2 cellular contexts compared by ENCODE assay signal in the genomic region with DNA sequence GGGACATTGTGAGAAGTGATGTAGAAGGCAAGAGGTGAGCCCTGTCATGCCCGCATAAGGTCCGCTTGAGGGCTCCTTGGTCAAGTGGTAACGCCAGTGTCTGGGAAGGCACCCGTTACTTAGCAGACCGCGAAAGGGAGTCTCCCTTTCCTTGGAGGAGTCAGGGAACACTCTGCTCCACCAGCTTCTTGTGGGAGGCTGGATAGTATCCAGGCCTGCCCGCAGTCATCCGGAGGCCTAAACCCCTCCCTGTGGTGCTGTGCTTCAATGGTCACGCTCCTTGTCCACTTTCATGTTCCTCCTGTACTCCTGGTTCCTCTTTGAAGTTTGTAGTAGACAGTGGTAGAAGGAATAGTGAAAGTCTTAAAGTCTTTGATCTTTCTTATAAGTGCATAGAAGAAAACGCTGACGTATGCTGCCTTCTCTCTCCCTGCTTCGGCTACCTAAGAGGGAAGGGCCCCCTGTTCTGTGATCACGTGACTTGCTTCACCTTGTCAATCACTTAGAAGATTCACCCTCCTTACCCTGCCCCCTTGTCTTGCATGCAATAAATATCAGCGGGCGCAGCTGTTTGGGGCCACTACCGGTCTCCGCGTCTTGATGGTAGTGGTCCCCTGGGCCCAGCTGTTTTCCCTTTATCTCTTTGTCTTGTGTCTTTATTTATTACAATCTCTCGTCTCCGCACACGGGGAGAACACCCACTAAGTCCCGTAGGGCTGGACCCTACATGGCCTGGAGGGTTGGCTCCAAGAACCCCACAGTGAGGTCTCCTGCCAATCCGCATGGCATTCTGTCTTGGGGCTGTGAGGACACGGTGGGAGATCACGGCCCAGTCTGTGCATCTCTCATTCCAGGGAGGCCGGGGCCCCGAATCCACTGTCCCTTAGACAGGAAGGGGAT. TPM values are rescaled to one million over a fixed set of nuclear protein-coding genes. Genes with fewer than 3 reads are reported as not detected.
"Had no signal": no experiment of that assay in that cellular context is flagged by ENCODE, and none has a peak within 500 bp of the region (broad histone marks: within the 10 kb centered on the region; RNA-seq: fewer than 3 reads in every experiment).

No MANE protein-coding gene starts in this region.

RNA-seq across cellular contexts. Expression of gene CSPG4, which starts 22.5 kb away (rescaled TPM):
- total RNA-seq: activated naive CD4-positive, alpha-beta T cell treated with anti-CD3 and anti-CD28 coated beads for 36 hours; T-helper 1 cell treated with Interleukin-12 subunit alpha and Interleukin-12 subunit beta and Interleukin-4 antibody, amounts not matched to agents 30 ng/mL and 1 ng/mL, for 36 hours had no signal
